9 cellular contexts compared by ENCODE assay signal in genomic region chr10:14889318-14889717, GRCh38. TPM values are rescaled to one million over a fixed set of nuclear protein-coding genes. Genes with fewer than 3 reads are reported as not detected.
DNase-seq lines count a peak whose midpoint lies in the region; ATAC-seq and TF ChIP-seq lines count a peak whose summit lies in the region.
"Had no signal": no experiment of that assay in that cellular context is flagged by ENCODE, and none has a peak within 500 bp of the region (broad histone marks: within the 10 kb centered on the region; RNA-seq: fewer than 3 reads in every experiment).

No MANE protein-coding gene starts in this region.

- no peak overlapping the region for H3K27ac ChIP-seq in adrenal gland
- H3K27ac ChIP-seq in liver (ENCODE audit: low read depth in 1 of 2, low read length in 2 of 2): no peak overlapping the region
- H3K27ac ChIP-seq: epithelial cell of prostate had no signal

- peak overlapping the region; percentile 2 for H3K9ac ChIP-seq in Loucy (ENCODE audit: low read depth, low read length, poor library complexity, severe bottlenecking)
- H3K9ac ChIP-seq in liver (ENCODE audit: low read depth in 1 of 2, low read length in 2 of 2): no peak overlapping the region

- H3K27me3 ChIP-seq in Loucy (ENCODE audit: insufficient read depth, low read length, poor library complexity, severe bottlenecking) (no peaks in the 10 kb centered on the region), adrenal gland (no peaks in the 10 kb centered on the region), liver (ENCODE audit: control insufficient read depth in 4 of 4, insufficient read depth in 4 of 4, low read length in 3 of 4) (no peaks in the 10 kb centered on the region)

- TF ChIP-seq CTCF in Calu3 (IDR thresholded peaks at IDR 0.05; ENCODE audit: unreplicated experiment): peak; percentile 25
- peak; percentile 65 for TF ChIP-seq CTCF in Loucy (conservative IDR thresholded peaks at IDR 0.05; ENCODE audit: low read length)
- TF ChIP-seq CTCF in adrenal gland (IDR thresholded peaks at IDR 0.05): peak in 5 of 6 experiments; percentile 30 to 44 (median 37)
- TF ChIP-seq CTCF in liver (IDR thresholded peaks at IDR 0.05; ENCODE audit: low read depth, low read length, missing input control): peak; percentile 19

- no TSS peak for BruUV-seq in Calu3 (replicated peaks; lab: Mats Ljungman, UMichigan)

- H3K79me2 ChIP-seq in Loucy (ENCODE audit: insufficient read depth, low read length): peaks cover 97% of the 10 kb centered on the region

- H3K4me1 ChIP-seq in Loucy (ENCODE audit: insufficient read depth, low read length, poor library complexity, severe bottlenecking): peaks cover 47% of the 10 kb centered on the region
- H3K4me1 ChIP-seq in adrenal gland (replicated peaks in 1 of 2): peaks cover 0 to 5% of the 10 kb centered on the region in 2 donors
- no peaks in the 10 kb centered on the region for H3K4me1 ChIP-seq in liver (ENCODE audit: control insufficient read depth in 4 of 4, insufficient read depth in 4 of 4, low read length in 3 of 4)

- H2AFZ ChIP-seq in Loucy (ENCODE audit: low read length): no peak overlapping the region

- TF ChIP-seq POLR2A in adrenal gland (IDR thresholded peaks at IDR 0.05): no peak

- H3K4me3 ChIP-seq in Loucy (ENCODE audit: low read length, poor library complexity, severe bottlenecking): peak overlapping the region; percentile 14
- no peak overlapping the region for H3K4me3 ChIP-seq in adrenal gland
- H3K4me3 ChIP-seq in liver (ENCODE audit: low read depth in 1 of 3, low read length in 3 of 3): no peak overlapping the region

- CTCF ChIA-PET in Calu3 (lab: Charles Lee): interaction anchor here (0.7 kb wide), 2 partner anchors 51 to 62 kb away, joined by 3 read pairs; partner anchors contain the start of genes CDNF, HSPA14 and MSANTD7
- CTCF ChIA-PET in activated CD8-positive, alpha-beta memory T cell treated with anti-CD3 and anti-CD28 coated beads, Interleukin-2, amount 10 ng/mL, durations not matched to agents 7 days and 5 days (lab: Charles Lee): interaction anchor here (1.6 to 2.8 kb wide), 2 partner anchors 9 to 82 kb away, joined by 7 to 14 read pairs; partner anchors contain the start of gene SUV39H2

- no peak for ATAC-seq in HG02840 (IDR thresholded peaks at IDR 0.05; ENCODE audit: low FRiP score, unreplicated experiment)
- ATAC-seq in activated CD8-positive, alpha-beta memory T cell treated with anti-CD3 and anti-CD28 coated beads, Interleukin-2, amount 10 ng/mL, durations not matched to agents 7 days and 5 days: no peak

- H3K9me3 ChIP-seq in Loucy (ENCODE audit: insufficient read depth, low read depth, low read length) (no peaks in the 10 kb centered on the region), adrenal gland (replicated peaks in 1 of 3) (no peaks in the 10 kb centered on the region), liver (ENCODE audit: control insufficient read depth in 4 of 4, low read length in 3 of 4) (no peaks in the 10 kb centered on the region)

- peak in 1 of 2 donors; percentile 12 for TF ChIP-seq RAD21 in liver (IDR thresholded peaks at IDR 0.05)

- H3K36me3 Mint-ChIP-seq in Calu3 (ENCODE audit: insufficient read depth, unreplicated experiment): no peaks in the 10 kb centered on the region
- peaks cover 13% of the 10 kb centered on the region for H3K36me3 Mint-ChIP-seq in activated CD8-positive, alpha-beta memory T cell treated with anti-CD3 and anti-CD28 coated beads, Interleukin-2, amount 10 ng/mL, durations not matched to agents 7 days and 5 days

- no peaks in the 10 kb centered on the region for H3K9me2 ChIP-seq in Loucy (replicated peaks; ENCODE audit: low read depth, low read length)

- peaks cover 20% of the 10 kb centered on the region for H3K36me3 ChIP-seq in Loucy (ENCODE audit: insufficient read depth, low read length)
- no peaks in the 10 kb centered on the region for H3K36me3 ChIP-seq in adrenal gland (replicated peaks in 1 of 2)
- no peaks in the 10 kb centered on the region for H3K36me3 ChIP-seq in liver (ENCODE audit: control insufficient read depth in 4 of 4, insufficient read depth in 3 of 4, low read depth in 1 of 4, low read length in 3 of 4)

- H3K4me1 Mint-ChIP-seq in Calu3 (ENCODE audit: low read depth, unreplicated experiment): peaks cover 14% of the 10 kb centered on the region
- peaks cover 8% of the 10 kb centered on the region for H3K4me1 Mint-ChIP-seq in activated CD8-positive, alpha-beta memory T cell treated with anti-CD3 and anti-CD28 coated beads, Interleukin-2, amount 10 ng/mL, durations not matched to agents 7 days and 5 days

- peak overlapping the region; percentile 48 for H3K4me2 ChIP-seq in Loucy (ENCODE audit: low read depth, low read length, poor library complexity, severe bottlenecking)

- H3K9me3 Mint-ChIP-seq in Calu3 (ENCODE audit: low read depth, unreplicated experiment): no peaks in the 10 kb centered on the region
- no peaks in the 10 kb centered on the region for H3K9me3 Mint-ChIP-seq in activated CD8-positive, alpha-beta memory T cell treated with anti-CD3 and anti-CD28 coated beads, Interleukin-2, amount 10 ng/mL, durations not matched to agents 7 days and 5 days (ENCODE audit: low read depth)

- WGBS in adrenal gland, 4 donors: 37 to 56% (median 45%) methylated on average over 2 of the region's 2 CpGs
- 86% methylated on average over 2 of the region's 2 CpGs for WGBS in liver

- no peak for DNase-seq in Calu3
- DNase-seq in adrenal gland: no peak
- DNase-seq in nucleus accumbens (lab: John Stamatoyannopoulos, UW): no peak
- no peak for DNase-seq in activated CD8-positive, alpha-beta memory T cell treated with anti-CD3 and anti-CD28 coated beads, Interleukin-2, amount 10 ng/mL, durations not matched to agents 7 days and 5 days
- DNase-seq in NCI-H1436 (lab: John Stamatoyannopoulos, UW): no peak

- no peaks in the 10 kb centered on the region for H3F3A ChIP-seq in Loucy (ENCODE audit: low read depth)

- H3K27me3 Mint-ChIP-seq in Calu3 (ENCODE audit: unreplicated experiment): no peaks in the 10 kb centered on the region
- H3K27me3 Mint-ChIP-seq in activated CD8-positive, alpha-beta memory T cell treated with anti-CD3 and anti-CD28 coated beads, Interleukin-2, amount 10 ng/mL, durations not matched to agents 7 days and 5 days: no peaks in the 10 kb centered on the region

- peaks cover 56% of the 10 kb centered on the region for H4K20me1 ChIP-seq in Loucy (ENCODE audit: insufficient read depth, low read length, poor library complexity, severe bottlenecking)

- H3K4me3 Mint-ChIP-seq in Calu3 (ENCODE audit: low read depth, unreplicated experiment): no peak overlapping the region
- H3K4me3 Mint-ChIP-seq in activated CD8-positive, alpha-beta memory T cell treated with anti-CD3 and anti-CD28 coated beads, Interleukin-2, amount 10 ng/mL, durations not matched to agents 7 days and 5 days: no peak overlapping the region

- intact Hi-C loops in Calu3 (cut with micrococcal nuclease; ENCODE audit: unreplicated experiment) (no loop called here), adrenal gland (cut with DNase I) (no loop called here)

- no peak overlapping the region for H3K27ac Mint-ChIP-seq in Calu3 (ENCODE audit: unreplicated experiment)
- H3K27ac Mint-ChIP-seq in activated CD8-positive, alpha-beta memory T cell treated with anti-CD3 and anti-CD28 coated beads, Interleukin-2, amount 10 ng/mL, durations not matched to agents 7 days and 5 days: no peak overlapping the region

TF ChIP-seq in liver, 16 proteins besides CTCF, POLR2A, EP300 and RAD21:
- TF ChIP-seq HNF4A (conservative IDR thresholded peaks at IDR 0.05): no peak
- TF ChIP-seq ATF3 (IDR thresholded peaks at IDR 0.05): no peak
- TF ChIP-seq SP1 (IDR thresholded peaks at IDR 0.05): no peak
- TF ChIP-seq GABPA (IDR thresholded peaks at IDR 0.05 in 1 of 2, conservative IDR thresholded peaks at IDR 0.05 in 1 of 2): no peak
- no peak for TF ChIP-seq MAX (IDR thresholded peaks at IDR 0.05)
- TF ChIP-seq FOXA2 (IDR thresholded peaks at IDR 0.05): no peak
- no peak for TF ChIP-seq RXRA (IDR thresholded peaks at IDR 0.05)
- TF ChIP-seq YY1 (IDR thresholded peaks at IDR 0.05): no peak

RNA-seq across cellular contexts. Expression of gene SUV39H2, which starts 10.7 kb away (rescaled TPM):
- total RNA-seq in Calu3 (2022) (32.0 and 33.7 TPM in 2 replicates), adrenal gland (1 to 10 TPM; 3.5 to 8.1 (median 6.4) TPM), liver (1 to 10 TPM; 3.2 to 7.5 TPM)
- polyA plus RNA-seq in adrenal gland (1 to 10 TPM; 1.7 to 9.9 (median 1.8) TPM), liver (1 to 10 TPM; 1.8 to 2.7 TPM)
- 10 to 100 TPM; 33.4 to 40.3 TPM for total RNA-seq in activated CD8-positive, alpha-beta memory T cell treated with anti-CD3 and anti-CD28 coated beads, Interleukin-2, amount 10 ng/mL, durations not matched to agents 7 days and 5 days

RNA-seq across cellular contexts. Expression of gene HSPA14, which starts 51.2 kb away (rescaled TPM):
- 21.3 and 22.9 TPM in 2 replicates for total RNA-seq in Calu3 (2022)
- 10 to 100 TPM in 4 of 8 donors, 1 to 10 TPM in 4; 5.4 to 16.5 (median 10.2) TPM for total RNA-seq in adrenal gland
- polyA plus RNA-seq in adrenal gland: 10 to 100 TPM; 12.6 to 17.2 (median 13.4) TPM
- total RNA-seq in liver: 1 to 10 TPM; 8.6 to 9.0 TPM
- polyA plus RNA-seq in liver: 1 to 10 TPM; 5.3 to 8.4 TPM
- total RNA-seq in activated CD8-positive, alpha-beta memory T cell treated with anti-CD3 and anti-CD28 coated beads, Interleukin-2, amount 10 ng/mL, durations not matched to agents 7 days and 5 days: 10 to 100 TPM; 26.4 to 35.0 TPM

RNA-seq across cellular contexts. Expression of gene MSANTD7, which starts 51.2 kb away (rescaled TPM):
- total RNA-seq in Calu3 (2022) (21.9 and 23.6 TPM in 2 replicates), adrenal gland (1 to 10 TPM; 4.8 to 9.1 (median 7.5) TPM), liver (1 to 10 TPM; 5.2 to 8.5 TPM)
- polyA plus RNA-seq in adrenal gland (1 to 10 TPM; 2.6 to 7.8 (median 2.7) TPM), liver (1 to 10 TPM in 1 of 2 donors, under 1 TPM in 1; 0.82 to 1.8 TPM)
- total RNA-seq in activated CD8-positive, alpha-beta memory T cell treated with anti-CD3 and anti-CD28 coated beads, Interleukin-2, amount 10 ng/mL, durations not matched to agents 7 days and 5 days: 10 to 100 TPM; 20.1 to 21.0 TPM

RNA-seq across cellular contexts. Expression of gene CDNF, which starts 51.5 kb away (rescaled TPM):
- total RNA-seq in Calu3 (2022) (2.3 and 2.4 TPM in 2 replicates), adrenal gland (1 to 10 TPM in 7 of 8 donors, under 1 TPM in 1; 0.97 to 6.6 (median 3.2) TPM), liver (1 to 10 TPM; 1.5 to 5.9 TPM)
- polyA plus RNA-seq in adrenal gland (1 to 10 TPM; 2.3 to 5.2 (median 3.6) TPM), liver (1 to 10 TPM; 2.7 to 3.1 TPM)
- under 1 TPM; 0.50 to 0.94 TPM for total RNA-seq in activated CD8-positive, alpha-beta memory T cell treated with anti-CD3 and anti-CD28 coated beads, Interleukin-2, amount 10 ng/mL, durations not matched to agents 7 days and 5 days
